In genomic region chr14:106838991-106839769, GRCh38 we compare ENCODE assay signal across 9 cellular contexts.
"Had no signal": no experiment of that assay in that cellular context is flagged by ENCODE, and none has a peak within 500 bp of the region (broad histone marks: within the 10 kb centered on the region; RNA-seq: fewer than 3 reads in every experiment).

No MANE protein-coding gene starts in this region.

- H3K4me1 Mint-ChIP-seq: GM23338, H9 had no signal

- H3K4me2 ChIP-seq: GM23338 had no signal

- H3K9ac ChIP-seq: GM23248 had no signal

- ATAC-seq: GM23338, HCT116 had no signal

- H3K9me3 ChIP-seq: HAP-1 had no signal

- H3K36me3 ChIP-seq: HAP-1 had no signal

- H3K4me3 Mint-ChIP-seq: GM23338, H9, HFFc6 had no signal

- H3K4me1 ChIP-seq: HAP-1 had no signal

- H3K27ac Mint-ChIP-seq: GM23338, H9, HFFc6 had no signal

- DNase-seq: GM23248, GOT3, H7, H9, HCEC 1CT, HFFc6 had no signal

- H3K4me3 ChIP-seq: GM23248, GM23338, HAP-1 had no signal

- H2AFZ ChIP-seq: GM23248, GM23338 had no signal

- H3K27ac ChIP-seq: GM23248 had no signal
